Comparison of ENCODE assay signal across 12 cellular contexts in genomic region chr9:77215874-77216273, GRCh38. TPM values are rescaled to one million over a fixed set of nuclear protein-coding genes. Genes with fewer than 3 reads are reported as not detected.
DNase-seq lines count a peak whose midpoint lies in the region; ATAC-seq, FAIRE-seq and TF ChIP-seq lines count a peak whose summit lies in the region.
"Had no signal": no experiment of that assay in that cellular context is flagged by ENCODE, and none has a peak within 500 bp of the region (broad histone marks: within the 10 kb centered on the region; RNA-seq: fewer than 3 reads in every experiment).

No MANE protein-coding gene starts in this region.

- H2AK5ac ChIP-seq in mesenchymal stem cell (ENCODE audit: low read length, severe bottlenecking), result no peak overlapping the region

- intact Hi-C loops in GM12878 (cut with micrococcal nuclease; ENCODE audit: unreplicated experiment), result no loop called here

- FAIRE-seq in GM12878 (lab: Jason Lieb, UNC), result no peak
- FAIRE-seq: GM18507 had no signal

- RAD21 ChIA-PET in GM12878 (lab: Charles Lee; ENCODE audit: unreplicated experiment), result interaction anchor here (1.0 to 1.2 kb wide), 4 partner anchors 15 to 50 kb away, joined by 3 to 5 read pairs (median 3); partner anchors contain the start of gene VPS13A

- H3K36me3 Mint-ChIP-seq in HFFc6 (ENCODE audit: low read depth), result no peaks in the 10 kb centered on the region

- H3K23ac ChIP-seq in mesenchymal stem cell (ENCODE audit: low read length in 2 of 2), result no peak overlapping the region

- 97% methylated on average over 5 of the region's 5 CpGs for WGBS in GM12878 (ENCODE audit: insufficient coverage, insufficient replicate concordance, low lambda C conversion rate, missing lambda C conversion rate)
- WGBS in mesenchymal stem cell, result 88% methylated on average over 5 of the region's 5 CpGs

- H3K27me3 ChIP-seq in GM12878 (replicated peaks in 1 of 2; ENCODE audit: control insufficient read depth in 2 of 2, insufficient read depth in 2 of 2, low read length in 1 of 2), result no peaks in the 10 kb centered on the region
- no peaks in the 10 kb centered on the region for H3K27me3 ChIP-seq in mesenchymal stem cell (ENCODE audit: control insufficient read depth in 1 of 2, insufficient read depth in 1 of 2, low read length in 2 of 2)
- H3K27me3 ChIP-seq: vagina had no signal

- H3K27ac ChIP-seq in GM12878 (ENCODE audit: control insufficient read depth, insufficient read depth) (no peak overlapping the region), mesenchymal stem cell (ENCODE audit: low read length, poor library complexity, severe bottlenecking) (no peak overlapping the region)
- H3K27ac ChIP-seq: vagina had no signal

- TF ChIP-seq EP300 in GM12878 (IDR thresholded peaks at IDR 0.05; ENCODE audit: borderline replicate concordance in 1 of 2, control insufficient read depth in 1 of 2, low read depth in 2 of 2, low read length in 2 of 2), result no peak

- SMC1A ChIA-PET in GM12878 (lab: Charles Lee; ENCODE audit: uncharacterized antibody, unreplicated experiment), result interaction anchor here (0.8 to 1.5 kb wide), 3 partner anchors 9 to 48 kb away, joined by 3 to 6 read pairs (median 3); no protein-coding TSS in a partner anchor

- no peaks in the 10 kb centered on the region for H4K20me1 ChIP-seq in GM12878 (ENCODE audit: control insufficient read depth, insufficient read depth)

- no peak for TF ChIP-seq POLR2A in GM12878 (IDR thresholded peaks at IDR 0.05; ENCODE audit: low read depth, low read length)

- H2BK15ac ChIP-seq in mesenchymal stem cell (ENCODE audit: low read depth, poor library complexity, severe bottlenecking), result no peak overlapping the region

- H4K91ac ChIP-seq in mesenchymal stem cell (ENCODE audit: low read length), result no peak overlapping the region

- H3K4me1 ChIP-seq in GM12878 (ENCODE audit: control insufficient read depth, insufficient read depth, low read length) (no peaks in the 10 kb centered on the region), mesenchymal stem cell (ENCODE audit: control insufficient read depth, insufficient read depth, low read depth, low read length) (peaks cover 3% of the 10 kb centered on the region)
- H3K4me1 ChIP-seq: vagina had no signal

- H3K27me3 Mint-ChIP-seq in HFFc6 (ENCODE audit: insufficient read depth), result peaks cover 4% of the 10 kb centered on the region; the same call in 1 of the 2 replicates

- POLR2A ChIA-PET in GM12878 (lab: Charles Lee), result no interaction called here

- H3K4me2 ChIP-seq in GM12878 (ENCODE audit: control insufficient read depth, insufficient read depth) (no peak overlapping the region), mesenchymal stem cell (ENCODE audit: low read length, poor library complexity, severe bottlenecking) (no peak overlapping the region)

- H3K18ac ChIP-seq in mesenchymal stem cell (ENCODE audit: low read depth in 1 of 2, low read length in 2 of 2), result no peak overlapping the region

- H3K9ac ChIP-seq in GM12878 (ENCODE audit: control insufficient read depth, insufficient read depth, low read length) (no peak overlapping the region), mesenchymal stem cell (ENCODE audit: low read length) (no peak overlapping the region)

- H3K4me3 ChIP-seq in GM12878 (no peak overlapping the region), mesenchymal stem cell (ENCODE audit: insufficient read depth in 1 of 2, low read depth in 1 of 2, low read length in 2 of 2) (no peak overlapping the region)
- H3K4me3 ChIP-seq: vagina had no signal

- in situ Hi-C loops in GM12878 (cut with MboI), result no loop called here

- peak; percentile 59 for TF ChIP-seq CTCF in HFFc6 (IDR thresholded peaks at IDR 0.05)
- peak; percentile 19 to 26 (median 24); a peak in 2 of 6 replicates for TF ChIP-seq CTCF in GM12878 (IDR thresholded peaks at IDR 0.05 in 2 of 3, conservative IDR thresholded peaks at IDR 0.05 in 1 of 3; ENCODE audit: control insufficient read depth in 2 of 3, extremely low read depth in 1 of 3, insufficient read depth in 1 of 3, low read depth in 3 of 3, low read length in 3 of 3)

- H2BK5ac ChIP-seq in mesenchymal stem cell (ENCODE audit: low read depth, low read length, poor library complexity, severe bottlenecking), result no peak overlapping the region

- H3K4ac ChIP-seq in mesenchymal stem cell (ENCODE audit: low read depth in 1 of 2, low read length in 2 of 2), result no peak overlapping the region

- CTCF ChIA-PET in GM12878 (lab: Yijun Ruan, JAX), result interaction anchor here (1.3 to 2.5 kb wide), 3 partner anchors 9 to 50 kb away, joined by 5 to 24 read pairs (median 6); no protein-coding TSS in a partner anchor

- H2BK120ac ChIP-seq in mesenchymal stem cell (ENCODE audit: low read depth, low read length), result no peak overlapping the region

- H3K9me3 ChIP-seq in GM12878 (replicated peaks; ENCODE audit: control insufficient read depth, insufficient read depth, low read length) (no peaks in the 10 kb centered on the region), mesenchymal stem cell (ENCODE audit: control insufficient read depth, low read length) (no peaks in the 10 kb centered on the region)
- H3K9me3 ChIP-seq: vagina had no signal

- H2AFZ ChIP-seq in GM12878 (ENCODE audit: control insufficient read depth, low read depth, low read length) (no peak overlapping the region), mesenchymal stem cell (ENCODE audit: low read depth, low read length) (no peak overlapping the region)

- no peak overlapping the region for H2BK12ac ChIP-seq in mesenchymal stem cell (ENCODE audit: low read length in 2 of 2)

- H3K14ac ChIP-seq in mesenchymal stem cell (ENCODE audit: low read length in 2 of 2), result no peak overlapping the region

- DNase-seq in COLO829 (ENCODE audit: low spot score) (peak; percentile 28), HFFc6 (no peak), GM12878 (ENCODE audit: low read depth, low spot score) (no peak), mesenchymal stem cell (peak; percentile 22), DMS153 treated with DMSO at 0.1 percent for 48 hours (lab: John Stamatoyannopoulos, UW; ENCODE audit: unreplicated experiment) (no peak), ureter (ENCODE audit: low spot score) (no peak)
- DNase-seq in stimulated activated CD4-positive, alpha-beta T cell treated with anti-CD3 and anti-CD28 coated beads, Interleukin-2, amount 100 ng/mL, for 24 hours, result no peak
- DNase-seq in stimulated activated CD4-positive, alpha-beta T cell treated with anti-CD3 and anti-CD28 coated beads, Interleukin-15, amount 100 ng/mL, for 24 hours, result no peak
- DNase-seq: Right ventricle myocardium superior; stimulated activated CD4-positive, alpha-beta T cell treated with anti-CD3 and anti-CD28 coated beads, Interleukin-4, amount 100 ng/mL, for 24 hours had no signal

- H3K9me3 Mint-ChIP-seq in HFFc6, result no peaks in the 10 kb centered on the region

- no peak overlapping the region for H4K8ac ChIP-seq in mesenchymal stem cell (ENCODE audit: low read length)

- H3K4me1 Mint-ChIP-seq in HFFc6 (ENCODE audit: low read depth), result peaks cover 27% of the 10 kb centered on the region

- no TSS peak for BruUV-seq in GM12878 (replicated peaks; lab: Mats Ljungman, UMichigan)

- ATAC-seq in GM12878, result no peak

- H3K79me2 ChIP-seq in GM12878 (ENCODE audit: control insufficient read depth, insufficient read depth, low read length), result no peaks in the 10 kb centered on the region

- peaks cover 3% of the 10 kb centered on the region for H3K79me1 ChIP-seq in mesenchymal stem cell (replicated peaks; ENCODE audit: low read length, poor library complexity, severe bottlenecking)

- H3K36me3 ChIP-seq in GM12878 (ENCODE audit: control insufficient read depth in 2 of 2, insufficient read depth in 2 of 2, low read length in 1 of 2), result peaks cover 0 to 8% of the 10 kb centered on the region in 2 experiments; a peak in 2 of 4 replicates
- H3K36me3 ChIP-seq in mesenchymal stem cell (ENCODE audit: control insufficient read depth in 1 of 2, insufficient read depth in 2 of 2, low read depth in 1 of 2, low read length in 2 of 2), result peaks cover 0 to 10% of the 10 kb centered on the region in 2 experiments
- H3K36me3 ChIP-seq: vagina had no signal

- H3K4me3 Mint-ChIP-seq in HFFc6, result no peak overlapping the region

- no peak for TF ChIP-seq RAD21 in GM12878 (IDR thresholded peaks at IDR 0.05; ENCODE audit: insufficient read depth, low read depth, low read length)

- no peak overlapping the region for H3K27ac Mint-ChIP-seq in HFFc6

RNA-seq across cellular contexts. Expression of gene VPS13A, which starts 38.5 kb away (rescaled TPM):
- 10 to 100 TPM; 10.6 to 13.9 (median 13.2) TPM for total RNA-seq in HFFc6 (2021; fragmentation: NEBNext Ultra II Directional; extraction: Animal tissue kit (Norgen Biotek cat#: 25700))
- total RNA-seq in GM12878 (2013; cell fraction: nucleolus; rRNA removed), result 252 TPM in 2 replicates
- 31.9 and 35.3 TPM in 2 replicates for total RNA-seq in GM12878 (2014; rRNA removed)
- total RNA-seq in GM12878 (2014; rRNA removed; fragmentation: Illumina TruSeq; extraction: Trizol), result 33.9 and 36.2 TPM in 2 replicates
- 27.4 and 30.0 TPM in 2 replicates for total RNA-seq in GM12878 (2021)
- polyA plus RNA-seq in GM12878 (2011; ENCODE audit: low read depth), result 4.4 TPM
- polyA plus RNA-seq in GM12878 (2011; rRNA removed), result 35.2 and 64.2 TPM in 2 replicates
- 6.3 and 6.7 TPM in 2 replicates for polyA plus RNA-seq in GM12878 (2011; cell fraction: cytosol; rRNA removed)
- polyA plus RNA-seq in GM12878 (2011; cell fraction: nucleus; rRNA removed), result 37.9 and 40.3 TPM in 2 replicates
- 9.6 and 12.4 TPM in 2 replicates for polyA plus RNA-seq in GM12878 (2012)
- 25.8 and 30.6 TPM in 2 replicates for polyA plus RNA-seq in GM12878 (2014; fragmentation: Illumina TruSeq; extraction: Trizol)
- 10 to 100 TPM; 10.0 to 13.5 TPM for polyA plus RNA-seq in GM12878 (2014; fragmentation: Nextera tagmentation; extraction: Ambion mirVana)
- 12.9 and 16.4 TPM in 2 replicates for polyA plus RNA-seq in GM12878 (2014; rRNA removed)
- polyA plus RNA-seq in GM12878 (2016; fragmentation: Nextera tagmentation; extraction: Ambion mirVana), result 10 to 100 TPM; 13.1 to 16.4 TPM
- polyA minus RNA-seq in GM12878 (2011; rRNA and poly(A)+ RNA removed), result 56.8 and 65.4 TPM in 2 replicates
- polyA minus RNA-seq in GM12878 (2011; cell fraction: cytosol; rRNA and poly(A)+ RNA removed), result 23.5 and 25.4 TPM in 2 replicates
- polyA minus RNA-seq in GM12878 (2011; cell fraction: nucleus; rRNA and poly(A)+ RNA removed), result 96.7 and 130 TPM in 2 replicates
- polyA plus RNA-seq in mesenchymal stem cell (2013, experiment 1 of 2), result 13.6 TPM
- polyA plus RNA-seq in mesenchymal stem cell (2013, experiment 2 of 2), result 11.8 TPM
- 56.0 TPM for total RNA-seq in ureter

Comparison
In these comparisons a context has a peak if more than half of its experiments do, and no peak if none do; other contexts are left out.
1. DNase-seq: peak in COLO829 (single experiment) and mesenchymal stem cell (single experiment); none in HFFc6 (single experiment), GM12878 (single experiment), stimulated activated CD4-positive, alpha-beta T cell treated with anti-CD3 and anti-CD28 coated beads, Interleukin-2, amount 100 ng/mL, for 24 hours (0 of 2), stimulated activated CD4-positive, alpha-beta T cell treated with anti-CD3 and anti-CD28 coated beads, Interleukin-15, amount 100 ng/mL, for 24 hours (single experiment), DMS153 treated with DMSO at 0.1 percent for 48 hours (single experiment) and ureter (single experiment).